8 cellular contexts compared by ENCODE assay signal in the genomic region with DNA sequence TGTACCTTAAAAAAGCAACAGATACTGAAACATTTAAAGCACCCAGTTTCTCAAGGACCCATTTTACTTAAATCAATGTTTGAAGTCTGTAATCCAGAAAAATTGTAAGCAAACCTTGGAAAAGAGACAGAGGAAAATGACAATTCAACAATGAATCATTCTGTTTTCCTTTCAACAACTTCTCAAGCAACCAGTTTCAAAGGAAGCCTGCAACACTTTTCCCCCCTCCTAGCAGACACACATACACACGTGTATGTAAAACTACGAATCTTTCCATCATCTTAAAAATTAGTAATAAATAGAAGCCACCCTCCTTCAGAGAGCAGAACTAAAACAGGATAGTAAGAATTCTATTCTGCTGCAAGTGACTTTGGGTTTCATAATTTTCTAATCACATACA. TPM values are rescaled to one million over a fixed set of nuclear protein-coding genes. Genes with fewer than 3 reads are reported as not detected.
A peak's percentile ranks its signal among the peaks of the same experiment; 100 is the strongest.
DNase-seq lines count a peak whose midpoint lies in the region; ATAC-seq and TF ChIP-seq lines count a peak whose summit lies in the region.

No MANE protein-coding gene starts in this region.

- H3K4me3 ChIP-seq in Loucy (ENCODE audit: low read length, poor library complexity, severe bottlenecking) (peak overlapping the region; percentile 99), mononuclear cell (ENCODE audit: low read length) (peak overlapping the region; percentile 97)

- peaks cover 5% of the 10 kb centered on the region; the same call in 1 of the 2 replicates for H3F3A ChIP-seq in Loucy (ENCODE audit: low read depth)

- no peak overlapping the region for H2AFZ ChIP-seq in Loucy (ENCODE audit: low read length)

- H3K9me3 ChIP-seq in Loucy (ENCODE audit: insufficient read depth, low read depth, low read length) (no peaks in the 10 kb centered on the region), mononuclear cell (ENCODE audit: low read depth, low read length) (no peaks in the 10 kb centered on the region)

- ATAC-seq in HG02763 (IDR thresholded peaks at IDR 0.05; ENCODE audit: unreplicated experiment): no peak
- no peak for ATAC-seq in GM21381 (IDR thresholded peaks at IDR 0.05; ENCODE audit: unreplicated experiment)

- no peaks in the 10 kb centered on the region for H3K9me2 ChIP-seq in Loucy (replicated peaks; ENCODE audit: low read depth, low read length)

- no peaks in the 10 kb centered on the region for H3K36me3 ChIP-seq in Loucy (ENCODE audit: insufficient read depth, low read length)

- H3K79me2 ChIP-seq in Loucy (ENCODE audit: insufficient read depth, low read length): peaks cover 61% of the 10 kb centered on the region

- H3K27me3 ChIP-seq in Loucy (ENCODE audit: insufficient read depth, low read length, poor library complexity, severe bottlenecking) (peaks cover 3% of the 10 kb centered on the region), mononuclear cell (ENCODE audit: insufficient read depth, low read length) (no peaks in the 10 kb centered on the region)

- peak overlapping the region; percentile 86 for H3K4me2 ChIP-seq in Loucy (ENCODE audit: low read depth, low read length, poor library complexity, severe bottlenecking)

- DNase-seq in DMS53 treated with DMSO at 0.1 percent for 48 hours (lab: John Stamatoyannopoulos, UW; ENCODE audit: unreplicated experiment) (peak; percentile 10), cerebellar cortex (ENCODE audit: low spot score) (peak; percentile 53), NOMO-1 treated with DMSO at 0.1 percent for 48 hours (lab: John Stamatoyannopoulos, UW; ENCODE audit: unreplicated experiment) (no peak), NCI-H2196 (lab: John Stamatoyannopoulos, UW; ENCODE audit: unreplicated experiment) (no peak)

- peaks cover 48% of the 10 kb centered on the region for H4K20me1 ChIP-seq in Loucy (ENCODE audit: insufficient read depth, low read length, poor library complexity, severe bottlenecking)

- H3K9ac ChIP-seq in Loucy (ENCODE audit: low read depth, low read length, poor library complexity, severe bottlenecking): peak overlapping the region; percentile 95

- no peak for TF ChIP-seq CTCF in Loucy (conservative IDR thresholded peaks at IDR 0.05; ENCODE audit: low read length)

- H3K4me1 ChIP-seq in Loucy (ENCODE audit: insufficient read depth, low read length, poor library complexity, severe bottlenecking) (peaks cover 45% of the 10 kb centered on the region), mononuclear cell (ENCODE audit: insufficient read depth, low read length) (peaks cover 25% of the 10 kb centered on the region)

RNA-seq across cellular contexts. Expression of a gene that starts 1.1 kb away (rescaled TPM):
- total RNA-seq in mononuclear cell: 60.7 TPM

Comparison
In these comparisons a context has a peak if more than half of its experiments do, and no peak if none do; other contexts are left out.
1. DNase-seq: peak in DMS53 treated with DMSO at 0.1 percent for 48 hours (single experiment) and cerebellar cortex (single experiment); none in NOMO-1 treated with DMSO at 0.1 percent for 48 hours (single experiment) and NCI-H2196 (single experiment).